Comparison of ENCODE assay signal across 22 cellular contexts in genomic region chr15:58430224-58430787, GRCh38. TPM values are rescaled to one million over a fixed set of nuclear protein-coding genes. Genes with fewer than 3 reads are reported as not detected.
DNase-seq lines count a peak whose midpoint lies in the region; ATAC-seq and TF ChIP-seq lines count a peak whose summit lies in the region.
"Had no signal": no experiment of that assay in that cellular context is flagged by ENCODE, and none has a peak within 500 bp of the region (broad histone marks: within the 10 kb centered on the region; RNA-seq: fewer than 3 reads in every experiment).

No MANE protein-coding gene starts in this region.

- intact Hi-C loops in right lobe of liver (cut with DNase I), result no loop called here

- DNase-seq in activated naive CD4-positive, alpha-beta T cell (lab: John Stamatoyannopoulos, UW), result no peak
- DNase-seq in OCI-M1 (lab: John Stamatoyannopoulos, UW) (peak; percentile 73), right lobe of liver (no peak), GM19240 (ENCODE audit: insufficient read length, low spot score) (no peak), DMS 273 treated with DMSO at 0.1 percent for 48 hours (lab: John Stamatoyannopoulos, UW) (no peak), glutamatergic neuron (no peak)
- DNase-seq: AML-193; Calu3; CD4-positive, alpha-beta T cell; DMS53; DND-41; EL; GM23248; HCEC 1CT; HFFc6 had no signal

- H3K9me3 ChIP-seq in right lobe of liver, result no peaks in the 10 kb centered on the region
- H3K9me3 ChIP-seq: A549 had no signal

- H3K9me3 Mint-ChIP-seq in activated naive CD4-positive, alpha-beta T cell treated with anti-CD3 and anti-CD28 coated beads, Interleukin-2, amount 50 U/mL, for 24 hours, result no peaks in the 10 kb centered on the region
- H3K9me3 Mint-ChIP-seq in glutamatergic neuron (ENCODE audit: unreplicated experiment), result peaks cover 2% of the 10 kb centered on the region
- H3K9me3 Mint-ChIP-seq: CD4-positive, alpha-beta T cell; HFFc6 had no signal

- peak overlapping the region; percentile 76 to 93 (median 77) for H3K27ac ChIP-seq in right lobe of liver
- H3K27ac ChIP-seq: 22Rv1, C4-2B, GM23248, KMS-11 had no signal

- no peaks in the 10 kb centered on the region for H3K36me3 ChIP-seq in right lobe of liver

- ATAC-seq in right lobe of liver, result no peak
- ATAC-seq: A549, GM12878 had no signal

- no peaks in the 10 kb centered on the region for H3K27me3 ChIP-seq in right lobe of liver

- no peak for TF ChIP-seq CTCF in right lobe of liver (IDR thresholded peaks at IDR 0.05)
- TF ChIP-seq CTCF in glutamatergic neuron (IDR thresholded peaks at IDR 0.05; ENCODE audit: partially characterized antibody, unreplicated experiment), result no peak

- H3K4me1 ChIP-seq in right lobe of liver, result peaks cover 0 to 62% (median 14%) of the 10 kb centered on the region in 4 donors

- H3K27ac Mint-ChIP-seq in activated naive CD4-positive, alpha-beta T cell treated with anti-CD3 and anti-CD28 coated beads, Interleukin-2, amount 50 U/mL, for 24 hours, result peak overlapping the region; percentile 26
- H3K27ac Mint-ChIP-seq in glutamatergic neuron (ENCODE audit: unreplicated experiment), result no peak overlapping the region
- H3K27ac Mint-ChIP-seq: CD4-positive, alpha-beta T cell; HFFc6 had no signal

- no peaks in the 10 kb centered on the region for H3K27me3 Mint-ChIP-seq in activated naive CD4-positive, alpha-beta T cell treated with anti-CD3 and anti-CD28 coated beads, Interleukin-2, amount 50 U/mL, for 24 hours
- peaks cover 7% of the 10 kb centered on the region for H3K27me3 Mint-ChIP-seq in glutamatergic neuron (ENCODE audit: unreplicated experiment)
- H3K27me3 Mint-ChIP-seq: CD4-positive, alpha-beta T cell had no signal

- H3K4me1 Mint-ChIP-seq in activated naive CD4-positive, alpha-beta T cell treated with anti-CD3 and anti-CD28 coated beads, Interleukin-2, amount 50 U/mL, for 24 hours, result no peaks in the 10 kb centered on the region
- H3K4me1 Mint-ChIP-seq in glutamatergic neuron (ENCODE audit: low read depth, unreplicated experiment), result peaks cover 19% of the 10 kb centered on the region

- H3K36me3 Mint-ChIP-seq in activated naive CD4-positive, alpha-beta T cell treated with anti-CD3 and anti-CD28 coated beads, Interleukin-2, amount 50 U/mL, for 24 hours, result no peaks in the 10 kb centered on the region
- no peaks in the 10 kb centered on the region for H3K36me3 Mint-ChIP-seq in glutamatergic neuron (ENCODE audit: unreplicated experiment)

- 83% methylated on average over 5 of the region's 5 CpGs for WGBS in right lobe of liver (ENCODE audit: insufficient coverage, low coverage, low lambda C conversion rate, missing lambda C conversion rate)

- H3K4me3 Mint-ChIP-seq in activated naive CD4-positive, alpha-beta T cell treated with anti-CD3 and anti-CD28 coated beads, Interleukin-2, amount 50 U/mL, for 24 hours, result no peak overlapping the region
- H3K4me3 Mint-ChIP-seq in glutamatergic neuron (ENCODE audit: unreplicated experiment), result no peak overlapping the region
- H3K4me3 Mint-ChIP-seq: CD4-positive, alpha-beta T cell; HFFc6 had no signal

- no peak for TF ChIP-seq POLR2A in right lobe of liver (IDR thresholded peaks at IDR 0.05)

- peak overlapping the region in 2 of 3 donors; percentile 46 to 56 for H3K4me3 ChIP-seq in right lobe of liver
- H3K4me3 ChIP-seq: A549, GM12878, GM23248 had no signal

RNA-seq across cellular contexts. Expression of gene LIPC, which starts 1.5 kb away (rescaled TPM):
- total RNA-seq in right lobe of liver, result 100 to 1,000 TPM in 2 of 6 experiments, 10 to 100 TPM in 4; 31.1 to 213 (median 86.1) TPM
- not detected for total RNA-seq in glutamatergic neuron (ENCODE audit: unreplicated experiment)
- total RNA-seq: Calu3, G401, HFFc6 had no signal

Comparison
In these comparisons a context has a peak if more than half of its experiments do, and no peak if none do; other contexts are left out.
1. RNA of gene LIPC, which starts 1.5 kb away (total RNA-seq): 31.1 to 213 TPM in right lobe of liver; not detected in glutamatergic neuron (single experiment); every median in the first group is over 10 times any median in the second.